Comparison of ENCODE assay signal across 8 cellular contexts in genomic region chr19:1324792-1325567, GRCh38. TPM values are rescaled to one million over a fixed set of nuclear protein-coding genes. Genes with fewer than 3 reads are reported as not detected.
DNase-seq lines count a peak whose midpoint lies in the region; ATAC-seq and TF ChIP-seq lines count a peak whose summit lies in the region.

No MANE protein-coding gene starts in this region.

- peaks cover 0 to 5% (median 0%) of the 10 kb centered on the region in 7 donors for H3K9me3 Mint-ChIP-seq in CD14-positive monocyte
- no peaks in the 10 kb centered on the region for H3K9me3 Mint-ChIP-seq in natural killer cell

- no peaks in the 10 kb centered on the region for H4K20me1 ChIP-seq in fibroblast of lung (ENCODE audit: control insufficient read depth, extremely low read depth, insufficient read depth, low read length)

- peak overlapping the region; percentile 62 for H3K4me2 ChIP-seq in fibroblast of lung (ENCODE audit: extremely low read depth, insufficient read depth, low read length)

- H3K27me3 Mint-ChIP-seq in CD14-positive monocyte (ENCODE audit: low read depth in 3 of 3) (peaks cover 26 to 51% (median 35%) of the 10 kb centered on the region in 3 donors), natural killer cell (ENCODE audit: low read depth in 2 of 2) (peaks cover 18 to 21% of the 10 kb centered on the region in 2 donors)

- peak overlapping the region; percentile 31 to 47 (median 31) for H3K4me3 ChIP-seq in fibroblast of lung (replicated peaks in 1 of 4; ENCODE audit: control extremely low read depth in 1 of 4, insufficient read depth in 1 of 4, low read depth in 3 of 4, low read length in 4 of 4)

- H3K36me3 ChIP-seq in fibroblast of lung (ENCODE audit: control insufficient read depth, insufficient read depth, low read length) = no peaks in the 10 kb centered on the region

- H3K9ac ChIP-seq in fibroblast of lung (ENCODE audit: insufficient read depth, low read length) = peak overlapping the region; percentile 37

- H3K4me1 Mint-ChIP-seq in CD14-positive monocyte (peaks cover 10% of the 10 kb centered on the region), natural killer cell (no peaks in the 10 kb centered on the region)

- intact Hi-C loops in CD14-positive monocyte (cut with micrococcal nuclease) = no loop called here
- intact Hi-C loops in natural killer cell (cut with micrococcal nuclease) = no loop called here

- peaks cover 5% of the 10 kb centered on the region for H3K4me1 ChIP-seq in fibroblast of lung (ENCODE audit: control insufficient read depth, extremely low read depth, insufficient read depth, low read length)

- H3K27ac Mint-ChIP-seq in CD14-positive monocyte (peak overlapping the region in 1 of 7 donors; percentile 18), natural killer cell (peak overlapping the region in 1 of 2 donors; percentile 36)

- H3K36me3 Mint-ChIP-seq in CD14-positive monocyte = no peaks in the 10 kb centered on the region
- no peaks in the 10 kb centered on the region for H3K36me3 Mint-ChIP-seq in natural killer cell

- DNase-seq in CD14-positive monocyte (ENCODE audit: low spot score) (peak; percentile 60), activated T-cell treated with anti-CD3 and anti-CD28 coated beads for 24 hours (ENCODE audit: low read depth) (peak; percentile 14), fibroblast of lung (ENCODE audit: low read depth in 2 of 2) (peak; percentile 72 to 86), natural killer cell (peak; percentile 29), ureter (ENCODE audit: low spot score) (peak; percentile 81)

- peak overlapping the region; percentile 46 for H2AFZ ChIP-seq in fibroblast of lung (ENCODE audit: low read length)

- ATAC-seq in natural killer cell = peak in 2 of 3 donors; percentile 62 to 67
- no peak for ATAC-seq in HG03108 (IDR thresholded peaks at IDR 0.05; ENCODE audit: unreplicated experiment)
- no peak for ATAC-seq in GM21447 (IDR thresholded peaks at IDR 0.05; ENCODE audit: unreplicated experiment)

- TF ChIP-seq RAD21 in Ishikawa (IDR thresholded peaks at IDR 0.05; ENCODE audit: low read depth) = no peak

- H3K4me3 Mint-ChIP-seq in CD14-positive monocyte (peak overlapping the region; percentile 64 to 82), natural killer cell (peak overlapping the region; percentile 25)

- TF ChIP-seq EP300 in Ishikawa (IDR thresholded peaks at IDR 0.05; ENCODE audit: borderline replicate concordance) = no peak

- no peaks in the 10 kb centered on the region for H3K79me2 ChIP-seq in fibroblast of lung (ENCODE audit: control insufficient read depth, insufficient read depth, low read length)

- H3K27ac ChIP-seq in fibroblast of lung (ENCODE audit: insufficient read depth, low read length) = no peak overlapping the region

- no peaks in the 10 kb centered on the region for H3K9me3 ChIP-seq in fibroblast of lung (ENCODE audit: control insufficient read depth, insufficient read depth, low read depth, low read length)

- no peak for TF ChIP-seq CTCF in CD14-positive monocyte (IDR thresholded peaks at IDR 0.05)
- no peak for TF ChIP-seq CTCF in fibroblast of lung (conservative IDR thresholded peaks at IDR 0.05 in 1 of 2, IDR thresholded peaks at IDR 0.05 in 1 of 2; ENCODE audit: low read depth in 1 of 2, low read length in 2 of 2)
- TF ChIP-seq CTCF in natural killer cell (IDR thresholded peaks at IDR 0.05) = no peak

- no peaks in the 10 kb centered on the region for H3K27me3 ChIP-seq in fibroblast of lung (ENCODE audit: control insufficient read depth, insufficient read depth, low read length)

TF ChIP-seq in Ishikawa, 13 proteins besides CTCF, POLR2A, EP300 and RAD21:
- TF ChIP-seq EGR1 (IDR thresholded peaks at IDR 0.05) (peak; percentile 68; the same call in 1 of the 2 replicates), YY1 (IDR thresholded peaks at IDR 0.05; ENCODE audit: low read depth) (peak; percentile 73), ZBTB7A (IDR thresholded peaks at IDR 0.05; ENCODE audit: low read depth) (peak; percentile 74; the same call in 1 of the 2 replicates), CEBPB (IDR thresholded peaks at IDR 0.05) (no peak), TAF1 (IDR thresholded peaks at IDR 0.05; ENCODE audit: low read depth) (0 out of 2 replicates have a peak, but pooled peaks have one; percentile 16), CREB1 (IDR thresholded peaks at IDR 0.05; ENCODE audit: low read depth) (0 out of 2 replicates have a peak, but pooled peaks have one; percentile 47), NFIC (IDR thresholded peaks at IDR 0.05) (no peak)
- TF ChIP-seq, protein P1, sequence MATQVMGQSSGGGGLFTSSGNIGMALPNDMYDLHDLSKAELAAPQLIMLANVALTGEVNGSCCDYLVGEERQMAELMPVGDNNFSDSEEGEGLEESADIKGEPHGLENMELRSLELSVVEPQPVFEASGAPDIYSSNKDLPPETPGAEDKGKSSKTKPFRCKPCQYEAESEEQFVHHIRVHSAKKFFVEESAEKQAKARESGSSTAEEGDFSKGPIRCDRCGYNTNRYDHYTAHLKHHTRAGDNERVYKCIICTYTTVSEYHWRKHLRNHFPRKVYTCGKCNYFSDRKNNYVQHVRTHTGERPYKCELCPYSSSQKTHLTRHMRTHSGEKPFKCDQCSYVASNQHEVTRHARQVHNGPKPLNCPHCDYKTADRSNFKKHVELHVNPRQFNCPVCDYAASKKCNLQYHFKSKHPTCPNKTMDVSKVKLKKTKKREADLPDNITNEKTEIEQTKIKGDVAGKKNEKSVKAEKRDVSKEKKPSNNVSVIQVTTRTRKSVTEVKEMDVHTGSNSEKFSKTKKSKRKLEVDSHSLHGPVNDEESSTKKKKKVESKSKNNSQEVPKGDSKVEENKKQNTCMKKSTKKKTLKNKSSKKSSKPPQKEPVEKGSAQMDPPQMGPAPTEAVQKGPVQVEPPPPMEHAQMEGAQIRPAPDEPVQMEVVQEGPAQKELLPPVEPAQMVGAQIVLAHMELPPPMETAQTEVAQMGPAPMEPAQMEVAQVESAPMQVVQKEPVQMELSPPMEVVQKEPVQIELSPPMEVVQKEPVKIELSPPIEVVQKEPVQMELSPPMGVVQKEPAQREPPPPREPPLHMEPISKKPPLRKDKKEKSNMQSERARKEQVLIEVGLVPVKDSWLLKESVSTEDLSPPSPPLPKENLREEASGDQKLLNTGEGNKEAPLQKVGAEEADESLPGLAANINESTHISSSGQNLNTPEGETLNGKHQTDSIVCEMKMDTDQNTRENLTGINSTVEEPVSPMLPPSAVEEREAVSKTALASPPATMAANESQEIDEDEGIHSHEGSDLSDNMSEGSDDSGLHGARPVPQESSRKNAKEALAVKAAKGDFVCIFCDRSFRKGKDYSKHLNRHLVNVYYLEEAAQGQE (IDR thresholded peaks at IDR 0.05; ENCODE audit: low read depth) = no peak
- TF ChIP-seq, protein P2, sequence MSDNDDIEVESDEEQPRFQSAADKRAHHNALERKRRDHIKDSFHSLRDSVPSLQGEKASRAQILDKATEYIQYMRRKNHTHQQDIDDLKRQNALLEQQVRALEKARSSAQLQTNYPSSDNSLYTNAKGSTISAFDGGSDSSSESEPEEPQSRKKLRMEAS (IDR thresholded peaks at IDR 0.05) = peak; percentile 72

RNA-seq across cellular contexts. Expression of gene EFNA2, which starts 39.3 kb away (rescaled TPM):
- polyA plus RNA-seq in CD14-positive monocyte = not detected
- 0.17 TPM in 1 of 2 replicates, not detected in the other for total RNA-seq in fibroblast of lung
- not detected in 2 replicates for polyA plus RNA-seq in fibroblast of lung
- polyA plus RNA-seq in fibroblast of lung (2012) = not detected in 2 replicates
- polyA minus RNA-seq in fibroblast of lung (ENCODE audit: low replicate concordance) = not detected in 2 replicates
- total RNA-seq in natural killer cell = not detected
- total RNA-seq in ureter = 0.70 TPM

RNA-seq across cellular contexts. Expression of gene FAM174C, which starts 49.6 kb away (rescaled TPM):
- polyA plus RNA-seq in CD14-positive monocyte (10 to 100 TPM; 40.0 to 56.2 TPM), fibroblast of lung (16.1 and 23.7 TPM in 2 replicates)
- total RNA-seq in fibroblast of lung (22.5 and 24.7 TPM in 2 replicates), natural killer cell (10 to 100 TPM; 26.6 to 33.4 (median 27.1) TPM), ureter (47.5 TPM)
- polyA plus RNA-seq in fibroblast of lung (2012) = 34.6 and 64.3 TPM in 2 replicates
- polyA minus RNA-seq in fibroblast of lung (ENCODE audit: low replicate concordance) = 12.0 and 14.1 TPM in 2 replicates

RNA-seq across cellular contexts. Expression of gene CIRBP, which starts 55.8 kb away (rescaled TPM):
- polyA plus RNA-seq in CD14-positive monocyte (10 to 100 TPM; 39.6 to 51.1 TPM), fibroblast of lung (260 and 298 TPM in 2 replicates)
- total RNA-seq in fibroblast of lung (104 and 110 TPM in 2 replicates), natural killer cell (100 to 1,000 TPM; 410 to 454 (median 440) TPM), ureter (524 TPM)
- polyA plus RNA-seq in fibroblast of lung (2012) = 315 and 327 TPM in 2 replicates
- polyA minus RNA-seq in fibroblast of lung (ENCODE audit: low replicate concordance) = 45.9 and 74.1 TPM in 2 replicates

RNA-seq across cellular contexts. Expression of gene NDUFS7, which starts 58.7 kb away (rescaled TPM):
- polyA plus RNA-seq in CD14-positive monocyte (100 to 1,000 TPM; 211 to 232 TPM), fibroblast of lung (29.6 and 30.3 TPM in 2 replicates)
- total RNA-seq in fibroblast of lung (55.0 and 71.2 TPM in 2 replicates), natural killer cell (10 to 100 TPM; 60.8 to 67.9 (median 66.6) TPM), ureter (93.5 TPM)
- polyA plus RNA-seq in fibroblast of lung (2012) = 62.7 and 110 TPM in 2 replicates
- 25.0 and 25.6 TPM in 2 replicates for polyA minus RNA-seq in fibroblast of lung (ENCODE audit: low replicate concordance)

Comparison
In these comparisons a context has a peak if more than half of its experiments do, and no peak if none do; other contexts are left out.
1. DNase-seq: peak in every context shown above with its lines; median percentile 81 in ureter; 79 in fibroblast of lung; 60 in CD14-positive monocyte; 29 in natural killer cell; 14 in activated T-cell treated with anti-CD3 and anti-CD28 coated beads for 24 hours.
2. ATAC-seq: peak in natural killer cell (2 of 3); none in HG03108 (single experiment) and GM21447 (single experiment).